ENCODE assay signal across 9 cellular contexts in the genomic region with DNA sequence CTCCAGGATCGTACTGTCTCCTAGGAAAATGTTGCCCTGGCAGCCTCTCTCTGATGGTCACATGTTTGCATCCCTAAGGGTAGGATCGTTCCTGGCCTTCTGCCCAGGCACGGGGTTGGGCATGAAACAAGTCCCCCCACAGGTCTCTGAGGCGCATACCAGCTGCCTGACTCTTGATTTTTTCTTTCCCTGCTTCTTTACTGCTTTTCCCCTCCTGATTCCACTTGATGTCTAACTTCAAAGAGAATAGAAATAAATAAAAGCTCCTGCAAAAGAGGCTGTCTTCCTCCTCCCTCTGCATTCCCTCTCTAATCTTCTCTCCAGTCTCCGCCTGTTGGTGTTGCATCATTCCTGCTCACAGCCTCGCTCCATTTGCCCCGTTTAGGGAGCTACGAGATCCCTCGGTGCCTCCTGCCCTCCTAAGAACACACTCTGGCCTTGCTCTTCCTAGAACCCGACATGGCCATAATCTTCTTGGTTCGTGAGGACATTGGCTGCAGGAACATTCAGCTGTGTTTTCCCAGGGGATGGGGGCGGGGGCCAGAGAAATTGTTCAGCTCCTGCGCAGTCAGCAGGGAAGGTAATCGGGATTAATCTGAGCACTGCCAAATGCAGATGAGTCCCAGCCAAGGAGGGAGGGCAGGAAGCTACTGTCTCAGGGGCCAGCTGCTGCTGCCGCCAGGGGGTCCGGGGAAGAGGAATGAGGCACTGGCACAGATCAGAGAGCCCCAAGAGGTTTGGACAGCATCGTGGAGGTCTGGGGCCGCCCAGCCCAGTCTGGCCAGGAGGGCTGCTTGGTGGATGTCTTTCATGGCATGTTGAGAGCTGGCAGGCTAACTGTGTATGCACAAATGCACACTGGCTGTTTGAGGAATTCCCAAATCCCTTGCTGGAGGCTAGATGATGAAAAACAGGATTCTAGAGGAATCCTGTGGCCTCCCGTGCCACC. TPM values are rescaled to one million over a fixed set of nuclear protein-coding genes. Genes with fewer than 3 reads are reported as not detected.
DNase-seq lines count a peak whose midpoint lies in the region; ATAC-seq, FAIRE-seq and TF ChIP-seq lines count a peak whose summit lies in the region.
"Had no signal": no experiment of that assay in that cellular context is flagged by ENCODE, and none has a peak within 500 bp of the region (broad histone marks: within the 10 kb centered on the region; RNA-seq: fewer than 3 reads in every experiment).

No MANE protein-coding gene starts in this region.

- no peak overlapping the region for H3K27ac ChIP-seq in right lobe of liver
- peak overlapping the region in 3 of 4 donors; percentile 14 to 42 (median 41) for H3K27ac ChIP-seq in transverse colon

- in situ Hi-C loops in transverse colon (cut with MboI; ENCODE audit: low pct_ligation_motif_present in 1 of 4, low pct_unique_long_range_greater_than_20kb in 1 of 4, low sequenced_read_pairs in 3 of 4): no loop called here

- no peaks in the 10 kb centered on the region for H3K9me3 ChIP-seq in right lobe of liver
- no peaks in the 10 kb centered on the region for H3K9me3 ChIP-seq in transverse colon

- TF ChIP-seq POLR2A in right lobe of liver (IDR thresholded peaks at IDR 0.05) (no peak), transverse colon (IDR thresholded peaks at IDR 0.05) (no peak)

- H3K36me3 ChIP-seq in right lobe of liver (no peaks in the 10 kb centered on the region), transverse colon (no peaks in the 10 kb centered on the region)

- WGBS in right lobe of liver (ENCODE audit: insufficient coverage, low coverage, low lambda C conversion rate, missing lambda C conversion rate): 35% methylated on average over 16 of the region's 19 CpGs
- WGBS in transverse colon (ENCODE audit: low coverage in 1 of 2), 2 donors: 40 to 44% methylated on average over 3 to 19 of the region's 19 CpGs

- TF ChIP-seq CTCF in right lobe of liver (IDR thresholded peaks at IDR 0.05): no peak
- TF ChIP-seq CTCF in transverse colon (IDR thresholded peaks at IDR 0.05): no peak

- H3K27me3 ChIP-seq in right lobe of liver (peaks cover 0 to 6% of the 10 kb centered on the region in 2 donors), transverse colon (peaks cover 29% of the 10 kb centered on the region)

- H3K4me1 ChIP-seq in right lobe of liver (peaks cover 0 to 13% (median 0%) of the 10 kb centered on the region in 4 donors), transverse colon (peaks cover 0 to 26% (median 10%) of the 10 kb centered on the region in 4 donors)

- ATAC-seq in right lobe of liver: peak in 3 of 4 donors; percentile 24 to 38 (median 29)
- ATAC-seq in GM21423 (IDR thresholded peaks at IDR 0.05; ENCODE audit: unreplicated experiment): no peak

- FAIRE-seq in GM19239 (lab: Jason Lieb, UNC): no peak
- FAIRE-seq: GM18507 had no signal

- intact Hi-C loops in right lobe of liver (cut with DNase I): no loop called here
- intact Hi-C loops in transverse colon (cut with DNase I; ENCODE audit: low total_unique reads): no loop called here

- peak; percentile 88 for DNase-seq in DMS 273 treated with DMSO at 0.1 percent for 48 hours (lab: John Stamatoyannopoulos, UW)
- DNase-seq in NCI-H2171 treated with DMSO at 0.1 percent for 48 hours (lab: John Stamatoyannopoulos, UW): peak; percentile 92
- DNase-seq in dedifferentiated amniotic fluid mesenchymal stem cell (ENCODE audit: extremely low spot score): peak; percentile 68
- DNase-seq in right lobe of liver: peak in 1 of 3 donors; percentile 38
- peak; percentile 43 for DNase-seq in transverse colon
- DNase-seq in GM19239 (ENCODE audit: insufficient read length, low spot score): no peak
- no peak for DNase-seq in stimulated activated CD4-positive, alpha-beta T cell treated with anti-CD3 and anti-CD28 coated beads, Interleukin-4, amount 100 ng/mL, for 24 hours

- H3K4me3 ChIP-seq in right lobe of liver (no peak overlapping the region), transverse colon (no peak overlapping the region)

- TF ChIP-seq EP300 in transverse colon (IDR thresholded peaks at IDR 0.05; ENCODE audit: low read depth): no peak

RNA-seq across cellular contexts. Expression of a gene that starts 26.1 kb away (rescaled TPM):
- total RNA-seq in right lobe of liver: not detected
- total RNA-seq in transverse colon: 10 to 100 TPM in 1 of 4 donors, 1 to 10 TPM in 1, not detected in 2; 1.1 to 10.8 TPM

Comparison
In these comparisons a context has a peak if more than half of its experiments do, and no peak if none do; other contexts are left out.
1. DNase-seq: peak in DMS 273 treated with DMSO at 0.1 percent for 48 hours (single experiment), NCI-H2171 treated with DMSO at 0.1 percent for 48 hours (single experiment), dedifferentiated amniotic fluid mesenchymal stem cell (single experiment) and transverse colon (single experiment); none in GM19239 (single experiment) and stimulated activated CD4-positive, alpha-beta T cell treated with anti-CD3 and anti-CD28 coated beads, Interleukin-4, amount 100 ng/mL, for 24 hours (single experiment).
2. H3K27ac ChIP-seq: peak in transverse colon (3 of 4); none in right lobe of liver (0 of 3).